1 cellular context compared by ENCODE assay signal in the genomic region with DNA sequence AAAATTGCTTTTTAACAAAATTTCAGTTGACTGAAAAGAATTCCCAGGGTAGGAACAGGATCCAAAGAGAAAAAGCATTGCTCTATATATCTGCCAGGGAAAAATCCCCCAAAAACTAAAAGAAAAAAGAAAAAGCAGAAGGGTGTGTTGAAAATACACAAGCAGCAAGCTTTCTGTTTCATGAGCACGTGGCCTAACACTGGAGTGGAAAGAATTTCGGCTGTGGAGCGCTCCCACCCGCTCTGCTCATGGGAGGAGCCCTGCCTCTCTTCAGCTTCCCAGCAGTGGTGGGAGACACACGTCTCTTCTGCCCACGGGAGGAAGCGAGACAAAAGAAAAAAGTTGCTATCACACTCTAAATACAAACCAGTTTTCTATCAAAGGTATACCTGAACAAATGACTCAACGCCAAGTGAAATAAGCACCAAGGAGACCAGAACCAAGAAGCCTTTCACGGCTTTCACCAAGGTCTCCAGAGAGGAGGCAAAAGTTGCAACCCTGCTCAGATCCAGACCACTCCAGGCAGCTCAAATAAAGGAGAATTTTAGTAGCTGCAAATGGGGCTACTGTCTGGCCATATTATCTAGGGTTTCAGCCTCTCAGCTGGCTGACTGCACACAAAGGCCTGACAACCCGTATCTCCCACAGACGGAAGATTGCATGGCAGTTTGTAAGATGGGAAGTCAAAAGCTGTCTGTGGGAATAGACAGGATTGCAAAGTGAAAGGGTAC.
TF ChIP-seq lines count a peak whose summit lies in the region.

No MANE protein-coding gene starts in this region.

TF ChIP-seq in K562, 482 proteins besides CTCF, POLR2A, EP300 and RAD21 (continued from another document and continues in another):
- TF ChIP-seq ZBTB49 (CRISPR knock-in tag; IDR thresholded peaks at IDR 0.05; ENCODE audit: borderline replicate concordance) (no peak), SMARCE1 (IDR thresholded peaks at IDR 0.05) (no peak), ZBTB8A (IDR thresholded peaks at IDR 0.05; ENCODE audit: partially characterized antibody) (no peak), ZBTB7A (IDR thresholded peaks at IDR 0.05; ENCODE audit: borderline replicate concordance, control insufficient read depth, low read depth, low read length) (no peak), GTF2B (IDR thresholded peaks at IDR 0.05; ENCODE audit: extremely low read depth, insufficient read length) (no peak), RBM22 (IDR thresholded peaks at IDR 0.05; ENCODE audit: low read depth, low read length, poor library complexity, severe bottlenecking) (no peak), HIVEP1 (CRISPR knock-in tag; IDR thresholded peaks at IDR 0.05) (0 out of 2 replicates have a peak, but pooled peaks have one; percentile 72), HNRNPUL1 (IDR thresholded peaks at IDR 0.05; ENCODE audit: low read length) (no peak), SRSF7 (optimal IDR thresholded peaks at IDR 0.05; ENCODE audit: low read depth, low read length) (no peak), GABPA (tag; conservative IDR thresholded peaks at IDR 0.05; ENCODE audit: low read depth) (no peak), RNF2 (IDR thresholded peaks at IDR 0.05) (no peak), U2AF2 (optimal IDR thresholded peaks at IDR 0.05; ENCODE audit: low read depth, low read length) (no peak), MIER1 (IDR thresholded peaks at IDR 0.05; ENCODE audit: low read depth) (no peak), KDM5B (IDR thresholded peaks at IDR 0.05; ENCODE audit: insufficient replicate concordance, low read depth, low read length) (no peak), ZNF707 (CRISPR knock-in tag; conservative IDR thresholded peaks at IDR 0.05) (0 out of 2 replicates have a peak, but pooled peaks have one; percentile 7), PHF20 (IDR thresholded peaks at IDR 0.05; ENCODE audit: partially characterized antibody) (no peak), ZNF23 (CRISPR knock-in tag; IDR thresholded peaks at IDR 0.05) (0 out of 2 replicates have a peak, but pooled peaks have one; percentile 38), RBM17 (IDR thresholded peaks at IDR 0.05; ENCODE audit: borderline replicate concordance, low read depth, low read length) (no peak), KAT8 (IDR thresholded peaks at IDR 0.05; ENCODE audit: low read depth) (no peak), THRAP3 (IDR thresholded peaks at IDR 0.05; ENCODE audit: borderline replicate concordance) (no peak), ZNF57 (CRISPR knock-in tag; IDR thresholded peaks at IDR 0.05) (no peak), ZC3H11A (IDR thresholded peaks at IDR 0.05; ENCODE audit: low read depth, low read length) (no peak), PTTG1 (tag; IDR thresholded peaks at IDR 0.05; ENCODE audit: low read depth) (no peak), STAT5A (IDR thresholded peaks at IDR 0.05; ENCODE audit: borderline replicate concordance, low read length) (no peak), PTBP1 (IDR thresholded peaks at IDR 0.05; ENCODE audit: low read depth, low read length) (no peak), ZSCAN32 (CRISPR knock-in tag; IDR thresholded peaks at IDR 0.05) (no peak), IRF2 (CRISPR knock-in tag; IDR thresholded peaks at IDR 0.05) (no peak), JUNB (CRISPR knock-in tag; conservative IDR thresholded peaks at IDR 0.05) (no peak), ZBTB12 (CRISPR knock-in tag; IDR thresholded peaks at IDR 0.05) (peak; percentile 57; the same call in 1 of the 2 replicates), SMC3 (conservative IDR thresholded peaks at IDR 0.05; ENCODE audit: insufficient read depth, low read depth, low read length) (no peak), PCBP2 (IDR thresholded peaks at IDR 0.05; ENCODE audit: low read depth, low read length, poor library complexity, severe bottlenecking) (no peak), NFATC3 (IDR thresholded peaks at IDR 0.05) (0 out of 2 replicates have a peak, but pooled peaks have one; percentile 31), HNRNPL (IDR thresholded peaks at IDR 0.05; ENCODE audit: low read depth, low read length) (no peak), FUS (optimal IDR thresholded peaks at IDR 0.05; ENCODE audit: low read depth, low read length) (no peak), GTF2E2 (tag; IDR thresholded peaks at IDR 0.05) (no peak), PHF8 (IDR thresholded peaks at IDR 0.05; ENCODE audit: borderline replicate concordance, low read length) (no peak)
- TF ChIP-seq, protein P1, sequence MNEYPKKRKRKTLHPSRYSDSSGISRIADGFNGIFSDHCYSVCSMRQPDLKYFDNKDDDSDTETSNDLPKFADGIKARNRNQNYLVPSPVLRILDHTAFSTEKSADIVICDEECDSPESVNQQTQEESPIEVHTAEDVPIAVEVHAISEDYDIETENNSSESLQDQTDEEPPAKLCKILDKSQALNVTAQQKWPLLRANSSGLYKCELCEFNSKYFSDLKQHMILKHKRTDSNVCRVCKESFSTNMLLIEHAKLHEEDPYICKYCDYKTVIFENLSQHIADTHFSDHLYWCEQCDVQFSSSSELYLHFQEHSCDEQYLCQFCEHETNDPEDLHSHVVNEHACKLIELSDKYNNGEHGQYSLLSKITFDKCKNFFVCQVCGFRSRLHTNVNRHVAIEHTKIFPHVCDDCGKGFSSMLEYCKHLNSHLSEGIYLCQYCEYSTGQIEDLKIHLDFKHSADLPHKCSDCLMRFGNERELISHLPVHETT (CRISPR knock-in tag; conservative IDR thresholded peaks at IDR 0.05 in 1 of 2, IDR thresholded peaks at IDR 0.05 in 1 of 2) = peak in 1 of 2 experiments; percentile 71; a peak in 1 of 4 replicates
- TF ChIP-seq, protein P2, sequence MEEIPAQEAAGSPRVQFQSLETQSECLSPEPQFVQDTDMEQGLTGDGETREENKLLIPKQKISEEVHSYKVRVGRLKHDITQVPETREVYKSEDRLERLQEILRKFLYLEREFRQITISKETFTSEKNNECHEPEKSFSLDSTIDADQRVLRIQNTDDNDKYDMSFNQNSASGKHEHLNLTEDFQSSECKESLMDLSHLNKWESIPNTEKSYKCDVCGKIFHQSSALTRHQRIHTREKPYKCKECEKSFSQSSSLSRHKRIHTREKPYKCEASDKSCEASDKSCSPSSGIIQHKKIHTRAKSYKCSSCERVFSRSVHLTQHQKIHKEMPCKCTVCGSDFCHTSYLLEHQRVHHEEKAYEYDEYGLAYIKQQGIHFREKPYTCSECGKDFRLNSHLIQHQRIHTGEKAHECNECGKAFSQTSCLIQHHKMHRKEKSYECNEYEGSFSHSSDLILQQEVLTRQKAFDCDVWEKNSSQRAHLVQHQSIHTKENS (CRISPR knock-in tag; IDR thresholded peaks at IDR 0.05) = no peak
- TF ChIP-seq, protein P3, sequence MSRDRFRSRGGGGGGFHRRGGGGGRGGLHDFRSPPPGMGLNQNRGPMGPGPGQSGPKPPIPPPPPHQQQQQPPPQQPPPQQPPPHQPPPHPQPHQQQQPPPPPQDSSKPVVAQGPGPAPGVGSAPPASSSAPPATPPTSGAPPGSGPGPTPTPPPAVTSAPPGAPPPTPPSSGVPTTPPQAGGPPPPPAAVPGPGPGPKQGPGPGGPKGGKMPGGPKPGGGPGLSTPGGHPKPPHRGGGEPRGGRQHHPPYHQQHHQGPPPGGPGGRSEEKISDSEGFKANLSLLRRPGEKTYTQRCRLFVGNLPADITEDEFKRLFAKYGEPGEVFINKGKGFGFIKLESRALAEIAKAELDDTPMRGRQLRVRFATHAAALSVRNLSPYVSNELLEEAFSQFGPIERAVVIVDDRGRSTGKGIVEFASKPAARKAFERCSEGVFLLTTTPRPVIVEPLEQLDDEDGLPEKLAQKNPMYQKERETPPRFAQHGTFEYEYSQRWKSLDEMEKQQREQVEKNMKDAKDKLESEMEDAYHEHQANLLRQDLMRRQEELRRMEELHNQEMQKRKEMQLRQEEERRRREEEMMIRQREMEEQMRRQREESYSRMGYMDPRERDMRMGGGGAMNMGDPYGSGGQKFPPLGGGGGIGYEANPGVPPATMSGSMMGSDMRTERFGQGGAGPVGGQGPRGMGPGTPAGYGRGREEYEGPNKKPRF (IDR thresholded peaks at IDR 0.05; ENCODE audit: low read depth, low read length) = no peak
- TF ChIP-seq, protein P4, sequence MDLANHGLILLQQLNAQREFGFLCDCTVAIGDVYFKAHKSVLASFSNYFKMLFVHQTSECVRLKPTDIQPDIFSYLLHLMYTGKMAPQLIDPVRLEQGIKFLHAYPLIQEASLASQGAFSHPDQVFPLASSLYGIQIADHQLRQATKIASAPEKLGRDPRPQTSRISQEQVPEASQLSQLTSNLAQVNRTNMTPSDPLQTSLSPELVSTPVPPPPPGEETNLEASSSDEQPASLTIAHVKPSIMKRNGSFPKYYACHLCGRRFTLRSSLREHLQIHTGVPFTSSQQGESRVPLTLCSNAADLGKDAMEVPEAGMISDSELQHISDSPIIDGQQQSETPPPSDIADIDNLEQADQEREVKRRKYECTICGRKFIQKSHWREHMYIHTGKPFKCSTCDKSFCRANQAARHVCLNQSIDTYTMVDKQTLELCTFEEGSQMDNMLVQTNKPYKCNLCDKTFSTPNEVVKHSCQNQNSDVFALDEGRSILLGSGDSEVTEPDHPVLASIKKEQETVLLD (IDR thresholded peaks at IDR 0.05) = no peak
- TF ChIP-seq, protein P5, sequence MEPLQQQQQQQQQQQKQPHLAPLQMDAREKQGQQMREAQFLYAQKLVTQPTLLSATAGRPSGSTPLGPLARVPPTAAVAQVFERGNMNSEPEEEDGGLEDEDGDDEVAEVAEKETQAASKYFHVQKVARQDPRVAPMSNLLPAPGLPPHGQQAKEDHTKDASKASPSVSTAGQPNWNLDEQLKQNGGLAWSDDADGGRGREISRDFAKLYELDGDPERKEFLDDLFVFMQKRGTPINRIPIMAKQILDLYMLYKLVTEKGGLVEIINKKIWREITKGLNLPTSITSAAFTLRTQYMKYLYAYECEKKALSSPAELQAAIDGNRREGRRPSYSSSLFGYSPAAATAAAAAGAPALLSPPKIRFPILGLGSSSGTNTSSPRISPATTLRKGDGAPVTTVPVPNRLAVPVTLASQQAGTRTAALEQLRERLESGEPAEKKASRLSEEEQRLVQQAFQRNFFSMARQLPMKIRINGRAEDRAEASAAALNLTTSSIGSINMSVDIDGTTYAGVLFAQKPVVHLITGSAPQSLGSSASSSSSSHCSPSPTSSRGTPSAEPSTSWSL (CRISPR knock-in tag; IDR thresholded peaks at IDR 0.05; ENCODE audit: borderline replicate concordance) = no peak
- TF ChIP-seq, protein P6, sequence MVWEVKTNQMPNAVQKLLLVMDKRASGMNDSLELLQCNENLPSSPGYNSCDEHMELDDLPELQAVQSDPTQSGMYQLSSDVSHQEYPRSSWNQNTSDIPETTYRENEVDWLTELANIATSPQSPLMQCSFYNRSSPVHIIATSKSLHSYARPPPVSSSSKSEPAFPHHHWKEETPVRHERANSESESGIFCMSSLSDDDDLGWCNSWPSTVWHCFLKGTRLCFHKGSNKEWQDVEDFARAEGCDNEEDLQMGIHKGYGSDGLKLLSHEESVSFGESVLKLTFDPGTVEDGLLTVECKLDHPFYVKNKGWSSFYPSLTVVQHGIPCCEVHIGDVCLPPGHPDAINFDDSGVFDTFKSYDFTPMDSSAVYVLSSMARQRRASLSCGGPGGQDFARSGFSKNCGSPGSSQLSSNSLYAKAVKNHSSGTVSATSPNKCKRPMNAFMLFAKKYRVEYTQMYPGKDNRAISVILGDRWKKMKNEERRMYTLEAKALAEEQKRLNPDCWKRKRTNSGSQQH (CRISPR knock-in tag; IDR thresholded peaks at IDR 0.05) = peak; percentile 66; the same call in 1 of the 2 replicates
- TF ChIP-seq, protein P7, sequence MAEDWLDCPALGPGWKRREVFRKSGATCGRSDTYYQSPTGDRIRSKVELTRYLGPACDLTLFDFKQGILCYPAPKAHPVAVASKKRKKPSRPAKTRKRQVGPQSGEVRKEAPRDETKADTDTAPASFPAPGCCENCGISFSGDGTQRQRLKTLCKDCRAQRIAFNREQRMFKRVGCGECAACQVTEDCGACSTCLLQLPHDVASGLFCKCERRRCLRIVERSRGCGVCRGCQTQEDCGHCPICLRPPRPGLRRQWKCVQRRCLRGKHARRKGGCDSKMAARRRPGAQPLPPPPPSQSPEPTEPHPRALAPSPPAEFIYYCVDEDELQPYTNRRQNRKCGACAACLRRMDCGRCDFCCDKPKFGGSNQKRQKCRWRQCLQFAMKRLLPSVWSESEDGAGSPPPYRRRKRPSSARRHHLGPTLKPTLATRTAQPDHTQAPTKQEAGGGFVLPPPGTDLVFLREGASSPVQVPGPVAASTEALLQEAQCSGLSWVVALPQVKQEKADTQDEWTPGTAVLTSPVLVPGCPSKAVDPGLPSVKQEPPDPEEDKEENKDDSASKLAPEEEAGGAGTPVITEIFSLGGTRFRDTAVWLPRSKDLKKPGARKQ (CRISPR knock-in tag; IDR thresholded peaks at IDR 0.05) = no peak
